In the genomic region with DNA sequence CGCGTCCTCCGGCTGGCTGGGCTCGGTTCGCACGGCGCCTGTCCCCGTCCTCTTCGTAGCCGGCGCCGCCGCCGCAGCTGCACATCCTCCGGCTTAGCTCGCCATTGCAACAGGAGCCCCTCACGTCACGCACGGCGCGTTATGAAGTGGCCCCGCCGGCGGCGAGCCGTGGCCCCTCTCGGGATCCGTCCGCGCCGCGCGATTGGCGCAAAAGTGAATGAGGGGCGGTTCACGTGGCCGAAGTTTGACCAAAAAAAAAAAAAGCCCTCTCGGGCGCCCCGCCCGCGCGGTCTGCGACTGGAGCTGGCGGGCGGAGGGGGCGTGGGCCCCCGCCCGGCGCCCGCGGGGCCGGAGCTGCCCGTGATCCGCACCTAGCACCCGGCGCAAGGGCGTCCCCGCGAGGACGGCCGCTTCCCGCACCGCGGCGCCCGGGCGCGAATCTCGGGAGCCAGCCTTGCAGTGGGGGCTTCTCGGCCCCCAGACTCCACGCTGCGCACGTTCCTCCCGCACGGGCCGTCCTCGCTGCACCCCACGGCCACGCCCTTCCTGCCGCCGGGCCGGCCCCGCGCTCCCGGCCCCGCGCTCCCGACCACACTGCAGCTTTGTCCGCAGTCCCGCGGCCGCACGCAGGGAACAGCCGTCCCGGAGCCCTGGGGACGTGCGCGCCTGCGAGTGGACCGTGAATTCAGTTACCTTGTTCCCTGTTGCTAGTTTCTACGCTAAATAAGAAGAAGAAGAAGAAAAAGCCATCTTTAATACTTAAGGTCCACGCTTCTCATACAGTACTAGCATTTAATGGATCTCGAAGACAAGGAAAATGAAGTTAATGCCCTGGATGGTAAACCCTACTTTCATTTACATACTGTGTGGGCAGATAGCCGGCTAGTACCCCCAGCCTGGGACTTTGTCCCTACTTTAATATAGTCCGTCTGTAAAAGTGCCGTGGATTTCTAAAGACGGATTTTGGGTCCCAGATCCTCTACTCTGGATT, we compare ENCODE assay signal across 8 cellular contexts.
DNase-seq lines count a peak whose midpoint lies in the region; ATAC-seq lines count a peak whose summit lies in the region.

A gene with protein sequence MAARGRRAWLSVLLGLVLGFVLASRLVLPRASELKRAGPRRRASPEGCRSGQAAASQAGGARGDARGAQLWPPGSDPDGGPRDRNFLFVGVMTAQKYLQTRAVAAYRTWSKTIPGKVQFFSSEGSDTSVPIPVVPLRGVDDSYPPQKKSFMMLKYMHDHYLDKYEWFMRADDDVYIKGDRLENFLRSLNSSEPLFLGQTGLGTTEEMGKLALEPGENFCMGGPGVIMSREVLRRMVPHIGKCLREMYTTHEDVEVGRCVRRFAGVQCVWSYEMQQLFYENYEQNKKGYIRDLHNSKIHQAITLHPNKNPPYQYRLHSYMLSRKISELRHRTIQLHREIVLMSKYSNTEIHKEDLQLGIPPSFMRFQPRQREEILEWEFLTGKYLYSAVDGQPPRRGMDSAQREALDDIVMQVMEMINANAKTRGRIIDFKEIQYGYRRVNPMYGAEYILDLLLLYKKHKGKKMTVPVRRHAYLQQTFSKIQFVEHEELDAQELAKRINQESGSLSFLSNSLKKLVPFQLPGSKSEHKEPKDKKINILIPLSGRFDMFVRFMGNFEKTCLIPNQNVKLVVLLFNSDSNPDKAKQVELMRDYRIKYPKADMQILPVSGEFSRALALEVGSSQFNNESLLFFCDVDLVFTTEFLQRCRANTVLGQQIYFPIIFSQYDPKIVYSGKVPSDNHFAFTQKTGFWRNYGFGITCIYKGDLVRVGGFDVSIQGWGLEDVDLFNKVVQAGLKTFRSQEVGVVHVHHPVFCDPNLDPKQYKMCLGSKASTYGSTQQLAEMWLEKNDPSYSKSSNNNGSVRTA (minus strand): TSS at position 219 of the 991 bp plus-strand sequence. CDS start 592 bp downstream, outside the sequence.

- no peaks in the 10 kb centered on the region for H3K36me3 Mint-ChIP-seq in memory B cell

- ATAC-seq in HG03457 (IDR thresholded peaks at IDR 0.05; ENCODE audit: unreplicated experiment) (peak; percentile 60), memory B cell (ENCODE audit: low read depth) (peak; percentile 75)

- peak within 1 kb of the TSS; percentile 97 for H3K4me3 Mint-ChIP-seq in memory B cell

- DNase-seq in C1 segment of cervical spinal cord (lab: John Stamatoyannopoulos, UW) (peak; percentile 14 to 94 (median 84)), GM19240 (ENCODE audit: insufficient read length, low spot score) (peak; percentile 78), NCI-H82 treated with DMSO at 0.1 percent for 48 hours (lab: John Stamatoyannopoulos, UW; ENCODE audit: unreplicated experiment) (peak; percentile 57), memory B cell (ENCODE audit: low spot score in 2 of 2) (peak; percentile 85 to 88)
- peak; percentile 95 for DNase-seq in activated CD8-positive, alpha-beta memory T cell treated with anti-CD3 and anti-CD28 coated beads for 24 hours
- peak; percentile 76 for DNase-seq in effector CD8-positive, alpha-beta T cell (lab: John Stamatoyannopoulos, UW)
- DNase-seq in stimulated activated CD8-positive, alpha-beta memory T cell treated with anti-CD3 and anti-CD28 coated beads, Interleukin-12 subunit alpha, Interleukin-12 subunit beta, amount 100 ng/mL, for 1 hour (ENCODE audit: low read depth) = peak; percentile 79

- no peaks in the 10 kb centered on the region for H3K9me3 Mint-ChIP-seq in memory B cell

- H3K27ac Mint-ChIP-seq in memory B cell = peak within 1 kb of the TSS; percentile 69

- H3K4me1 Mint-ChIP-seq in memory B cell = peaks cover 20% of the 10 kb centered on the region

- no peaks in the 10 kb centered on the region for H3K27me3 Mint-ChIP-seq in memory B cell

Comparison
In these comparisons a context has a peak if more than half of its experiments do, and no peak if none do; other contexts are left out.
1. Peak in every context shown above with its lines: DNase-seq and ATAC-seq.